In genomic region chr1:220267630-220268029, GRCh38 we compare ENCODE assay signal across 1 cellular context.
TF ChIP-seq lines count a peak whose summit lies in the region.

No MANE protein-coding gene starts in this region.

TF ChIP-seq in GM23338, 12 proteins besides CTCF, POLR2A, EP300 and RAD21:
- TF ChIP-seq ZNF462 (CRISPR knock-in tag; IDR thresholded peaks at IDR 0.05), result no peak
